ENCODE assay signal across 14 cellular contexts in the genomic region with DNA sequence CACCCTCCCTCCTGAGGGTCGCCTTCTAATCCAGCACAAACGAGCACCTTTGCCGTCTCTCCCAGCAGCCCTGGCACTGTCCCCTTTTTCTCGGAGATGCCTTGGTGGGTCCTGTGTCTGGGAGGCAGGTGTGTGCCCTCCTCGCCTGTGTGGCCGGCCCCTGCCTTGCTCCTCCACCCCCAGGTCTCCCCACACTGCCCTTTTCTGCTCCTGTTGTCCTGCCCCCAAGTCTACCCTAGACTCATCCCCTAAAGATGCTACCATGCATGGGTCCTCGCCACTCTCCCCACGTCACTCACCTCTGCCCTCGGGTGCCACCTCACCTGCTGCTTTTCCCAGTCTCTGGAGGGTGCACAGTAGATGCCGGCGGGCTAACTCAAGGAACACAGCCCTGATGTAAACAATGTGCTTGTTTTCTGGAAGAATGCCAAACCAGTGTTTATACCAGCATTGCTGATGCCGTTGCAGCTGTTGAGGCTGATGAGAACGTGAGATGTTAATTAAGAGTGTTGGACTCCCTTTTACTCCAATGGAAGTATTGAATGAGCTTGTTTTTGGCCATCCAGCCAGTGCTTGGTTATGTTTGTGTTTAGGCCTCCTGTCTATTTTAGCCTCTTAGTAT.
DNase-seq lines count a peak whose midpoint lies in the region; ATAC-seq and TF ChIP-seq lines count a peak whose summit lies in the region.
"Had no signal": no experiment of that assay in that cellular context is flagged by ENCODE, and none has a peak within 500 bp of the region (broad histone marks: within the 10 kb centered on the region; RNA-seq: fewer than 3 reads in every experiment).

No MANE protein-coding gene starts in this region.

- 90% methylated on average over 13 of the region's 13 CpGs for WGBS in aorta, 2 donors

- POLR2A ChIA-PET in WTC11 (lab: Charles Lee), result no interaction called here
- POLR2A ChIA-PET in CD4-positive, alpha-beta T cell (lab: Charles Lee), result no interaction called here

- H3K36me3 Mint-ChIP-seq in WTC11, result peaks cover 22% of the 10 kb centered on the region
- no peaks in the 10 kb centered on the region for H3K36me3 Mint-ChIP-seq in CD4-positive, alpha-beta T cell (ENCODE audit: low read depth)
- H3K36me3 Mint-ChIP-seq: activated naive CD4-positive, alpha-beta T cell treated with anti-CD3 and anti-CD28 coated beads, Interleukin-2, amount 50 U/mL, for 24 hours; CD4-positive, alpha-beta memory T cell had no signal

- no peak overlapping the region for H3K4me3 ChIP-seq in aorta (ENCODE audit: low read length in 2 of 2)
- H3K4me3 ChIP-seq: GM23248 had no signal

- ATAC-seq in WTC11 (no peak), aorta (ENCODE audit: low FRiP score) (no peak)
- no peak for ATAC-seq in CD4-positive, alpha-beta T cell (ENCODE audit: poor library complexity)
- ATAC-seq: left cardiac atrium had no signal

- peaks cover 22% of the 10 kb centered on the region for H3K4me1 Mint-ChIP-seq in WTC11
- H3K4me1 Mint-ChIP-seq in CD4-positive, alpha-beta T cell (ENCODE audit: low read depth), result no peaks in the 10 kb centered on the region
- H3K4me1 Mint-ChIP-seq: activated naive CD4-positive, alpha-beta T cell treated with anti-CD3 and anti-CD28 coated beads, Interleukin-2, amount 50 U/mL, for 24 hours had no signal

- DNase-seq in DMS79 (lab: John Stamatoyannopoulos, UW) (peak; percentile 87), NCI-H1417 treated with DMSO at 0.1 percent for 48 hours (lab: John Stamatoyannopoulos, UW) (peak; percentile 82), WTC11 (ENCODE audit: low spot score) (no peak), myocyte (ENCODE audit: low read depth) (peak; percentile 42), aorta (no peak)
- DNase-seq in stimulated activated CD4-positive, alpha-beta T cell treated with anti-CD3 and anti-CD28 coated beads, Interleukin-4, amount 100 ng/mL, for 24 hours, result no peak
- DNase-seq in CD4-positive, alpha-beta T cell, result no peak
- DNase-seq in activated CD4-positive, alpha-beta T cell treated with anti-CD3 and anti-CD28 coated beads, Interleukin-2, amount 50 U/mL, for 48 hours, result no peak
- DNase-seq: CD4-positive, alpha-beta memory T cell; GM23248; left cardiac atrium; T-helper 2 cell had no signal

- no peak for TF ChIP-seq CTCF in WTC11 (IDR thresholded peaks at IDR 0.05)
- TF ChIP-seq CTCF in CD4-positive, alpha-beta T cell (IDR thresholded peaks at IDR 0.05), result no peak

- no peak overlapping the region for H3K27ac ChIP-seq in CD4-positive, alpha-beta T cell (ENCODE audit: low read depth, low read length)
- no peak overlapping the region for H3K27ac ChIP-seq in aorta (ENCODE audit: low read depth in 1 of 2, low read length in 2 of 2)
- H3K27ac ChIP-seq: GM23248, neutrophil had no signal

- no peaks in the 10 kb centered on the region for H3K27me3 ChIP-seq in CD4-positive, alpha-beta T cell (ENCODE audit: control insufficient read depth, insufficient read depth, low read length)
- H3K27me3 ChIP-seq in aorta (ENCODE audit: control insufficient read depth in 1 of 2, insufficient read depth in 2 of 2, low read length in 1 of 2), result no peaks in the 10 kb centered on the region
- H3K27me3 ChIP-seq: neutrophil had no signal

- H3K27me3 Mint-ChIP-seq in WTC11 (ENCODE audit: low read depth), result no peaks in the 10 kb centered on the region
- H3K27me3 Mint-ChIP-seq in CD4-positive, alpha-beta T cell, result peaks cover 4% of the 10 kb centered on the region
- H3K27me3 Mint-ChIP-seq: activated naive CD4-positive, alpha-beta T cell treated with anti-CD3 and anti-CD28 coated beads, Interleukin-2, amount 50 U/mL, for 24 hours had no signal

- H3K4me1 ChIP-seq in aorta (ENCODE audit: control insufficient read depth in 1 of 2, insufficient read depth in 2 of 2, low read length in 2 of 2), result no peaks in the 10 kb centered on the region

- no peaks in the 10 kb centered on the region for H3K36me3 ChIP-seq in aorta (ENCODE audit: control insufficient read depth in 1 of 2, insufficient read depth in 2 of 2, low read length in 1 of 2)
- H3K36me3 ChIP-seq: neutrophil had no signal

- intact Hi-C loops in CD4-positive, alpha-beta T cell (cut with DNase I, micrococcal nuclease), result no loop called here
- intact Hi-C loops in aorta (cut with DNase I), result no loop called here

- no peak overlapping the region for H3K4me3 Mint-ChIP-seq in WTC11
- no peak overlapping the region for H3K4me3 Mint-ChIP-seq in CD4-positive, alpha-beta T cell
- H3K4me3 Mint-ChIP-seq: activated naive CD4-positive, alpha-beta T cell treated with anti-CD3 and anti-CD28 coated beads, Interleukin-2, amount 50 U/mL, for 24 hours; CD4-positive, alpha-beta memory T cell had no signal

- CTCF ChIA-PET in WTC11 (lab: Charles Lee), result interaction anchor here (1.7 kb wide), 1 partner anchor 29 kb away, joined by 4 read pairs; no protein-coding TSS in a partner anchor
- CTCF ChIA-PET in CD4-positive, alpha-beta T cell (lab: Charles Lee), result no interaction called here

- H3K9me3 Mint-ChIP-seq in WTC11, result no peaks in the 10 kb centered on the region
- H3K9me3 Mint-ChIP-seq in CD4-positive, alpha-beta T cell, result no peaks in the 10 kb centered on the region
- H3K9me3 Mint-ChIP-seq: activated naive CD4-positive, alpha-beta T cell treated with anti-CD3 and anti-CD28 coated beads, Interleukin-2, amount 50 U/mL, for 24 hours; CD4-positive, alpha-beta memory T cell had no signal

- no peaks in the 10 kb centered on the region for H3K9me3 ChIP-seq in CD4-positive, alpha-beta T cell (ENCODE audit: control insufficient read depth, low read length)
- no peaks in the 10 kb centered on the region for H3K9me3 ChIP-seq in aorta (ENCODE audit: control insufficient read depth, low read length)
- H3K9me3 ChIP-seq: neutrophil had no signal

- H3K27ac Mint-ChIP-seq in WTC11, result peak overlapping the region; percentile 54
- no peak overlapping the region for H3K27ac Mint-ChIP-seq in CD4-positive, alpha-beta T cell
- H3K27ac Mint-ChIP-seq: CD4-positive, alpha-beta memory T cell had no signal

TF ChIP-seq in WTC11, 78 proteins besides CTCF, POLR2A, EP300 and RAD21:
- TF ChIP-seq ATF1 (CRISPR knock-in tag; IDR thresholded peaks at IDR 0.05) (no peak), SMAD3 (CRISPR knock-in tag; IDR thresholded peaks at IDR 0.05; ENCODE audit: borderline replicate concordance) (no peak)

Comparison
In these comparisons a context has a peak if more than half of its experiments do, and no peak if none do; other contexts are left out.
1. DNase-seq: peak in DMS79 (single experiment), NCI-H1417 treated with DMSO at 0.1 percent for 48 hours (single experiment) and myocyte (single experiment); none in WTC11 (single experiment), stimulated activated CD4-positive, alpha-beta T cell treated with anti-CD3 and anti-CD28 coated beads, Interleukin-4, amount 100 ng/mL, for 24 hours (single experiment), CD4-positive, alpha-beta T cell (0 of 10), activated CD4-positive, alpha-beta T cell treated with anti-CD3 and anti-CD28 coated beads, Interleukin-2, amount 50 U/mL, for 48 hours (0 of 2) and aorta (0 of 2).